In genomic region chr13:52414963-52415362, GRCh38 we compare ENCODE assay signal across 15 cellular contexts. TPM values are rescaled to one million over a fixed set of nuclear protein-coding genes. Genes with fewer than 3 reads are reported as not detected.
DNase-seq lines count a peak whose midpoint lies in the region; ATAC-seq, FAIRE-seq and TF ChIP-seq lines count a peak whose summit lies in the region.
"Had no signal": no experiment of that assay in that cellular context is flagged by ENCODE, and none has a peak within 500 bp of the region (broad histone marks: within the 10 kb centered on the region; RNA-seq: fewer than 3 reads in every experiment).

No MANE protein-coding gene starts in this region.

- peak overlapping the region; percentile 57 for H3K4me2 ChIP-seq in keratinocyte (ENCODE audit: control insufficient read depth, extremely low read depth, insufficient read depth, low read depth, low read length)

- no peaks in the 10 kb centered on the region for H4K20me1 ChIP-seq in keratinocyte (ENCODE audit: control insufficient read depth, extremely low read depth, insufficient read depth, low read length)

- H3K9me3 ChIP-seq in keratinocyte (ENCODE audit: control insufficient read depth, low read depth, low read length) = no peaks in the 10 kb centered on the region
- H3K9me3 ChIP-seq: pancreas, uterus had no signal

- dilution Hi-C loops in keratinocyte (cut with MboI; ENCODE audit: extremely low pct_ligation_motif_present, low sequenced_read_pairs) = no loop called here

- H3K9ac ChIP-seq in keratinocyte (ENCODE audit: control insufficient read depth, extremely low read depth, insufficient read depth, low read length) = no peak overlapping the region

- H3K27me3 Mint-ChIP-seq in HFFc6 (ENCODE audit: insufficient read depth) = peaks cover 2% of the 10 kb centered on the region; the same call in 1 of the 2 replicates
- H3K27me3 Mint-ChIP-seq: activated naive CD8-positive, alpha-beta T cell treated with anti-CD3 and anti-CD28 coated beads, Interleukin-2, amount 50 U/mL, for 24 hours had no signal

- no peak for TF ChIP-seq CTCF in HFFc6 (IDR thresholded peaks at IDR 0.05)
- TF ChIP-seq CTCF in cardiac fibroblast (IDR thresholded peaks at IDR 0.05; ENCODE audit: low read depth, low read length) = no peak
- no peak for TF ChIP-seq CTCF in keratinocyte (optimal IDR thresholded peaks at IDR 0.05 in 1 of 3, IDR thresholded peaks at IDR 0.05 in 1 of 3, conservative IDR thresholded peaks at IDR 0.05 in 1 of 3; ENCODE audit: extremely low read depth in 1 of 3, insufficient read depth in 2 of 3, low read length in 3 of 3)

- no peaks in the 10 kb centered on the region for H3K9me1 ChIP-seq in keratinocyte (ENCODE audit: control insufficient read depth, extremely low read depth, insufficient read depth, low read length)

- no peaks in the 10 kb centered on the region for H3K79me2 ChIP-seq in ACC112 (ENCODE audit: control insufficient read depth, insufficient read depth, low read length, unreplicated experiment)
- no peaks in the 10 kb centered on the region for H3K79me2 ChIP-seq in keratinocyte (ENCODE audit: control insufficient read depth, insufficient read depth, low read length)

- H2AFZ ChIP-seq in ACC112 (ENCODE audit: low read length, unreplicated experiment) = no peak overlapping the region
- H2AFZ ChIP-seq in keratinocyte (ENCODE audit: control insufficient read depth, low read length) = no peak overlapping the region

- no peak for ATAC-seq in HG03045 (IDR thresholded peaks at IDR 0.05; ENCODE audit: unreplicated experiment)
- ATAC-seq: activated naive CD8-positive, alpha-beta T cell treated with anti-CD3 and anti-CD28 coated beads, Interleukin-2, amount 50 U/mL, for 24 hours; pancreas had no signal

- H3K27ac ChIP-seq in ACC112 (ENCODE audit: low read depth, low read length) (peak overlapping the region; percentile 88), keratinocyte (ENCODE audit: control insufficient read depth, insufficient read depth, low read length) (peak overlapping the region; percentile 87)
- H3K27ac ChIP-seq: pancreas, uterus, WERI-Rb-1 had no signal

- H3K4me3 ChIP-seq in ACC112 (ENCODE audit: low read depth, low read length) (peak overlapping the region; percentile 44; the same call in 1 of the 2 replicates), cardiac fibroblast (replicated peaks in 1 of 2; ENCODE audit: low read depth in 2 of 2, low read length in 2 of 2) (no peak overlapping the region), keratinocyte (ENCODE audit: control insufficient read depth in 2 of 3, extremely low read depth in 1 of 3, insufficient read depth in 2 of 3, low read depth in 1 of 3, low read length in 3 of 3) (peak overlapping the region in 1 of 3 experiments; percentile 7)
- H3K4me3 ChIP-seq: lung, pancreas, uterus had no signal

- H3K4me3 Mint-ChIP-seq in HFFc6 = peak overlapping the region; percentile 50
- H3K4me3 Mint-ChIP-seq: activated naive CD8-positive, alpha-beta T cell treated with anti-CD3 and anti-CD28 coated beads, Interleukin-2, amount 50 U/mL, for 24 hours had no signal

- DNase-seq in HFFc6 = peak; percentile 33
- peak; percentile 52 to 85 for DNase-seq in cardiac fibroblast (ENCODE audit: low read depth in 2 of 2)
- peak; percentile 55 for DNase-seq in keratinocyte (ENCODE audit: low read depth, low spot score)
- no peak for DNase-seq in AML-193 (lab: John Stamatoyannopoulos, UW)
- DNase-seq in cerebellar cortex (ENCODE audit: low spot score) = no peak
- DNase-seq in stimulated activated CD4-positive, alpha-beta T cell treated with anti-CD3 and anti-CD28 coated beads, Interleukin-2, amount 100 ng/mL, for 48 hours = no peak
- DNase-seq: activated naive CD8-positive, alpha-beta T cell treated with anti-CD3 and anti-CD28 coated beads, Interleukin-2, amount 50 U/mL, for 24 hours; C1 segment of cervical spinal cord; pancreas; stimulated activated CD8-positive, alpha-beta memory T cell treated with anti-CD3 and anti-CD28 coated beads, Interleukin-4, amount 100 ng/mL, for 48 hours; uterus; WERI-Rb-1 had no signal

- peaks cover 36% of the 10 kb centered on the region for H3K4me1 Mint-ChIP-seq in HFFc6 (ENCODE audit: low read depth)
- H3K4me1 Mint-ChIP-seq: activated naive CD8-positive, alpha-beta T cell treated with anti-CD3 and anti-CD28 coated beads, Interleukin-2, amount 50 U/mL, for 24 hours had no signal

- H3K4me1 ChIP-seq in ACC112 (ENCODE audit: control insufficient read depth, insufficient read depth, low read length, unreplicated experiment) (peaks cover 39% of the 10 kb centered on the region), keratinocyte (ENCODE audit: control insufficient read depth, extremely low read depth, insufficient read depth, low read length) (peaks cover 58% of the 10 kb centered on the region)
- H3K4me1 ChIP-seq: pancreas, uterus had no signal

- FAIRE-seq in keratinocyte (lab: Jason Lieb, UNC) = peak; percentile 76
- FAIRE-seq: pancreas had no signal

- H3K36me3 ChIP-seq in ACC112 (ENCODE audit: insufficient read depth, low read length) (peaks cover 2% of the 10 kb centered on the region; the same call in 1 of the 2 replicates), keratinocyte (ENCODE audit: control insufficient read depth in 2 of 2, extremely low read depth in 1 of 2, insufficient read depth in 2 of 2, low read length in 2 of 2) (peaks cover 7 to 13% of the 10 kb centered on the region in 2 experiments)
- H3K36me3 ChIP-seq: WERI-Rb-1 had no signal

- H3K27ac Mint-ChIP-seq in HFFc6 = peak overlapping the region; percentile 91
- H3K27ac Mint-ChIP-seq: activated naive CD8-positive, alpha-beta T cell treated with anti-CD3 and anti-CD28 coated beads, Interleukin-2, amount 50 U/mL, for 24 hours had no signal

- H3K27me3 ChIP-seq in ACC112 (ENCODE audit: insufficient read depth, low read length) (no peaks in the 10 kb centered on the region), keratinocyte (ENCODE audit: control insufficient read depth, extremely low read depth, insufficient read depth, low read length) (no peaks in the 10 kb centered on the region)
- H3K27me3 ChIP-seq: pancreas, uterus had no signal

- no peaks in the 10 kb centered on the region for H3K9me3 Mint-ChIP-seq in HFFc6
- H3K9me3 Mint-ChIP-seq: activated naive CD8-positive, alpha-beta T cell treated with anti-CD3 and anti-CD28 coated beads, Interleukin-2, amount 50 U/mL, for 24 hours had no signal

- peaks cover 34% of the 10 kb centered on the region for H3K36me3 Mint-ChIP-seq in HFFc6 (ENCODE audit: low read depth)

RNA-seq across cellular contexts. Expression of gene THSD1, which starts 9.0 kb away (rescaled TPM):
- total RNA-seq in HFFc6 (2021; fragmentation: NEBNext Ultra II Directional; extraction: Animal tissue kit (Norgen Biotek cat#: 25700)) = 1 to 10 TPM; 2.6 to 6.1 (median 3.2) TPM
- 9.2 to 15.4 TPM (median 9.7 TPM) in 3 replicates for polyA plus RNA-seq in keratinocyte
- polyA plus RNA-seq in keratinocyte (2011; ENCODE audit: low read depth) = 8.0 TPM
- 5.2 and 5.3 TPM in 2 replicates for polyA plus RNA-seq in keratinocyte (2011; cell fraction: cytosol; rRNA removed)
- 21.1 and 25.2 TPM in 2 replicates for polyA plus RNA-seq in keratinocyte (2011; cell fraction: nucleus; rRNA removed)
- polyA plus RNA-seq in keratinocyte (2012; ENCODE audit: low replicate concordance) = 6.5 and 11.4 TPM in 2 replicates
- 9.6 to 25.4 TPM (median 19.5 TPM) in 3 replicates for polyA minus RNA-seq in keratinocyte
- polyA minus RNA-seq in keratinocyte (2011; cell fraction: cytosol; rRNA and poly(A)+ RNA removed) = 10.7 TPM
- 20.2 and 27.3 TPM in 2 replicates for polyA minus RNA-seq in keratinocyte (2011; cell fraction: nucleus; rRNA and poly(A)+ RNA removed)

RNA-seq across cellular contexts. Expression of gene VPS36, which starts 35.5 kb away (rescaled TPM):
- 10 to 100 TPM; 16.7 to 24.3 (median 19.9) TPM for total RNA-seq in HFFc6 (2021; fragmentation: NEBNext Ultra II Directional; extraction: Animal tissue kit (Norgen Biotek cat#: 25700))
- 12.8 to 36.5 TPM (median 24.6 TPM) in 3 replicates for polyA plus RNA-seq in keratinocyte
- polyA plus RNA-seq in keratinocyte (2011; ENCODE audit: low read depth) = 15.9 TPM
- 13.7 and 25.0 TPM in 2 replicates for polyA plus RNA-seq in keratinocyte (2011; cell fraction: cytosol; rRNA removed)
- 41.5 and 52.4 TPM in 2 replicates for polyA plus RNA-seq in keratinocyte (2011; cell fraction: nucleus; rRNA removed)
- 17.3 and 19.1 TPM in 2 replicates for polyA plus RNA-seq in keratinocyte (2012; ENCODE audit: low replicate concordance)
- polyA minus RNA-seq in keratinocyte = 11.9 to 23.6 TPM (median 16.1 TPM) in 3 replicates
- 11.1 TPM for polyA minus RNA-seq in keratinocyte (2011; cell fraction: cytosol; rRNA and poly(A)+ RNA removed)
- polyA minus RNA-seq in keratinocyte (2011; cell fraction: nucleus; rRNA and poly(A)+ RNA removed) = 17.2 and 34.1 TPM in 2 replicates

RNA-seq across cellular contexts. Expression of gene CKAP2, which starts 40.3 kb away (rescaled TPM):
- 10 to 100 TPM; 39.5 to 87.9 (median 80.8) TPM for total RNA-seq in HFFc6 (2021; fragmentation: NEBNext Ultra II Directional; extraction: Animal tissue kit (Norgen Biotek cat#: 25700))
- 14.5 to 29.7 TPM (median 18.9 TPM) in 3 replicates for polyA plus RNA-seq in keratinocyte
- polyA plus RNA-seq in keratinocyte (2011; ENCODE audit: low read depth) = 32.4 TPM
- 15.2 and 28.2 TPM in 2 replicates for polyA plus RNA-seq in keratinocyte (2011; cell fraction: cytosol; rRNA removed)
- 26.0 and 31.1 TPM in 2 replicates for polyA plus RNA-seq in keratinocyte (2011; cell fraction: nucleus; rRNA removed)
- polyA plus RNA-seq in keratinocyte (2012; ENCODE audit: low replicate concordance) = 14.9 and 25.2 TPM in 2 replicates
- polyA minus RNA-seq in keratinocyte = 4.0 to 29.3 TPM (median 9.3 TPM) in 3 replicates
- 17.6 TPM for polyA minus RNA-seq in keratinocyte (2011; cell fraction: cytosol; rRNA and poly(A)+ RNA removed)
- polyA minus RNA-seq in keratinocyte (2011; cell fraction: nucleus; rRNA and poly(A)+ RNA removed) = 10.7 and 23.5 TPM in 2 replicates

Comparison
In these comparisons a context has a peak if more than half of its experiments do, and no peak if none do; other contexts are left out.
1. DNase-seq: peak in HFFc6 (single experiment), cardiac fibroblast (2 of 2) and keratinocyte (single experiment); none in AML-193 (0 of 2), cerebellar cortex (single experiment) and stimulated activated CD4-positive, alpha-beta T cell treated with anti-CD3 and anti-CD28 coated beads, Interleukin-2, amount 100 ng/mL, for 48 hours (0 of 2).